In the genomic region with DNA sequence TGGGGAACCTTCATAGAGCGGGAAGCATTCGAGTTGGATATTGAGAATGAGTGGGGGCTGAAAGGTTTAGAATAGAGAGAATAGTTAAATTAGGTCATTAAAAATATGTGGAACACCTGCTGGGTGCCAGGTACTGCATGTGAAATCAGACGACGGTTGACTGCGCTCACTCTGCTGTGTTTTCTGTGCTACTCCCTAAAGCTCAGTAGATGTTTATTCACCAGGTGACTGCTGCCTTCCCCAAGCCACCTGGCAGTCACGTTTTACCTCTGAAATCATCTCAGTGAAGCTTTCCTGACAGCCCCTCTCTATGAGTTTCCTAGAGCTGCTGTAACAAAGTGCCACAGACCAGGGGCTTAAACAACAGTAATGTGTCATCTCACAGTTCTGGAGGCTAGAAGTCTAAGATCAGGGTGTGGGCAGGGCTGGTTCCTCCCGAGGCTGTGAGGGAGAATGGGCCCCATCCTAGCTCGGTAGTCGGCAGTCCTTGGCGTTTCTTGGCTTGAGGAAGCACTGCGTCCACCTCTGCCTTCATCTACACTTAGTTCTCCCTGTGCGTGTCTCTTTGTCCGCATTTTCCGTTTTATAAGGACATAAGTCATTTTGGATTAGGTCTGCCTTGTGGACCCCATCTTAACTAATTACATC, we compare ENCODE assay signal across 13 cellular contexts. TPM values are rescaled to one million over a fixed set of nuclear protein-coding genes. Genes with fewer than 3 reads are reported as not detected.
DNase-seq lines count a peak whose midpoint lies in the region; ATAC-seq, FAIRE-seq and TF ChIP-seq lines count a peak whose summit lies in the region.
"Had no signal": no experiment of that assay in that cellular context is flagged by ENCODE, and none has a peak within 500 bp of the region (broad histone marks: within the 10 kb centered on the region; RNA-seq: fewer than 3 reads in every experiment).

No MANE protein-coding gene starts in this region.

- TF ChIP-seq RAD21 in K562 (CRISPR knock-in tag; conservative IDR thresholded peaks at IDR 0.05 in 1 of 2, IDR thresholded peaks at IDR 0.05 in 1 of 2) = no peak

- H3K27me3 Mint-ChIP-seq in GM23338 (ENCODE audit: insufficient read depth, low read depth, poor library complexity) = peaks cover 2% of the 10 kb centered on the region

- intact Hi-C loops in K562 (cut with micrococcal nuclease) = loop anchor here (5.0 kb wide), 1 partner anchor 77 kb away; a partner anchor contains a TSS

- TF ChIP-seq CTCF in GM23338 (conservative IDR thresholded peaks at IDR 0.05; ENCODE audit: low read depth in 2 of 2) = no peak
- no peak for TF ChIP-seq CTCF in K562 (IDR thresholded peaks at IDR 0.05 in 2 of 3, conservative IDR thresholded peaks at IDR 0.05 in 1 of 3; ENCODE audit: insufficient read depth in 2 of 3, low read depth in 1 of 3, low read length in 3 of 3)

- 73% methylated on average over 14 of the region's 14 CpGs for WGBS in K562 (ENCODE audit: insufficient coverage, low coverage, missing lambda C conversion rate)
- WGBS in small intestine, 3 donors = 43 to 70% (median 56%) methylated on average over 14 of the region's 14 CpGs

- no peaks in the 10 kb centered on the region for H3K9me2 ChIP-seq in GM23338 (ENCODE audit: insufficient read depth)

- peak overlapping the region; percentile 23; the same call in 1 of the 3 replicates for H3K4me3 Mint-ChIP-seq in GM23338

- no TSS peak for BruUV-seq in K562 (replicated peaks; lab: Mats Ljungman, UMichigan)

- H3K79me2 ChIP-seq in GM23338 (replicated peaks; ENCODE audit: insufficient read depth) (peaks cover 99% of the 10 kb centered on the region), K562 (ENCODE audit: control insufficient read depth, insufficient read depth, low read length) (peaks cover 88% of the 10 kb centered on the region)

- no peak; the same call in 2 of the 3 replicates for ATAC-seq in GM23338
- ATAC-seq in K562 = no peak
- ATAC-seq in GM18868 (IDR thresholded peaks at IDR 0.05; ENCODE audit: unreplicated experiment) = no peak
- ATAC-seq in HG02571 (IDR thresholded peaks at IDR 0.05; ENCODE audit: unreplicated experiment) = no peak

- H3K4me2 ChIP-seq in GM23338 (peak overlapping the region; percentile 44), K562 (ENCODE audit: insufficient read depth, low read length) (no peak overlapping the region)
- H3K4me2 ChIP-seq: PC-9 had no signal

- peaks cover 50% of the 10 kb centered on the region for H3K4me1 Mint-ChIP-seq in GM23338

- in situ Hi-C loops in K562 (cut with MboI) = no loop called here
- in situ Hi-C loops in KBM-7 (cut with MboI; ENCODE audit: low pct_unique_long_range_greater_than_20kb, low sequenced_read_pairs) = no loop called here
- in situ Hi-C loops in G401 (cut with HindIII; ENCODE audit: low sequenced_read_pairs) = loop anchor here (5.0 kb wide), 1 partner anchor 53 kb away; no protein-coding TSS in a partner anchor

- POLR2A ChIA-PET in K562 (lab: Yijun Ruan, JAX) = no interaction called here

- no peaks in the 10 kb centered on the region for H3K27me3 ChIP-seq in GM23338 (ENCODE audit: insufficient read depth)
- no peaks in the 10 kb centered on the region for H3K27me3 ChIP-seq in K562 (ENCODE audit: control insufficient read depth in 2 of 2, insufficient read depth in 2 of 2, low read length in 2 of 2)
- H3K27me3 ChIP-seq in small intestine (ENCODE audit: control insufficient read depth in 2 of 2, insufficient read depth in 2 of 2, low read length in 2 of 2) = no peaks in the 10 kb centered on the region

- H3K36me3 ChIP-seq in GM23338 (ENCODE audit: insufficient read depth) (no peaks in the 10 kb centered on the region), K562 (ENCODE audit: control insufficient read depth, insufficient read depth, low read length) (peaks cover 8% of the 10 kb centered on the region; the same call in 2 of the 3 replicates), small intestine (ENCODE audit: control insufficient read depth in 2 of 2, insufficient read depth in 2 of 2, low read length in 2 of 2) (no peaks in the 10 kb centered on the region)

- no peaks in the 10 kb centered on the region for H3K9me3 Mint-ChIP-seq in GM23338

- TF ChIP-seq EP300 in K562 (IDR thresholded peaks at IDR 0.05; ENCODE audit: low read length) = no peak

- H2AFZ ChIP-seq in GM23338 (no peak overlapping the region), K562 (ENCODE audit: low read depth, low read length) (no peak overlapping the region)
- H2AFZ ChIP-seq: PC-9 had no signal

- H3K9me3 ChIP-seq in K562 (replicated peaks; ENCODE audit: control insufficient read depth, insufficient read depth, low read depth, low read length) = no peaks in the 10 kb centered on the region
- no peaks in the 10 kb centered on the region for H3K9me3 ChIP-seq in small intestine (ENCODE audit: control insufficient read depth, low read depth)

- CTCF ChIA-PET in K562 (lab: Yijun Ruan, JAX; ENCODE audit: low intra/inter-chr PET ratio) = no interaction called here

- FAIRE-seq in K562 (lab: Jason Lieb, UNC) = no peak
- no peak for FAIRE-seq in small intestine (lab: Jason Lieb, UNC)
- FAIRE-seq: GM18507, urothelium cell line had no signal

- no peak for TF ChIP-seq POLR2A in K562 (conservative IDR thresholded peaks at IDR 0.05)

- peak overlapping the region; percentile 73; the same call in 1 of the 2 replicates for H3K27ac Mint-ChIP-seq in GM23338

- H3K9ac ChIP-seq in K562 (ENCODE audit: insufficient read depth in 1 of 2, low read depth in 2 of 2, low read length in 2 of 2) = no peak overlapping the region

- H3K27ac ChIP-seq in GM23338 (ENCODE audit: low read depth) (peak overlapping the region; percentile 92; the same call in 1 of the 2 replicates), K562 (ENCODE audit: extremely low read depth, low read depth, low read length) (no peak overlapping the region), small intestine (ENCODE audit: low read depth in 1 of 2, low read length in 1 of 2) (peak overlapping the region; percentile 42 to 52)
- H3K27ac ChIP-seq: PC-9 had no signal

- H3K4me1 ChIP-seq in GM23338 (ENCODE audit: insufficient read depth) (peaks cover 58% of the 10 kb centered on the region), K562 (replicated peaks in 1 of 2; ENCODE audit: control insufficient read depth in 2 of 2, insufficient read depth in 2 of 2, low read length in 2 of 2) (peaks cover 22 to 46% of the 10 kb centered on the region in 2 experiments), small intestine (ENCODE audit: control insufficient read depth in 2 of 2, insufficient read depth in 1 of 2, low read depth in 1 of 2, low read length in 1 of 2) (peaks cover 14 to 21% of the 10 kb centered on the region in 2 donors)

- H3K9me1 ChIP-seq in K562 (ENCODE audit: control insufficient read depth, insufficient read depth, low read length) = peaks cover 6% of the 10 kb centered on the region

- H3K4me3 ChIP-seq in GM23338 = peak overlapping the region; percentile 41; the same call in 1 of the 2 replicates
- no peak overlapping the region for H3K4me3 ChIP-seq in K562
- H3K4me3 ChIP-seq in small intestine (ENCODE audit: low read depth in 1 of 2, low read length in 2 of 2) = peak overlapping the region in 1 of 2 donors; percentile 23
- H3K4me3 ChIP-seq: PC-9 had no signal

- H3K36me3 Mint-ChIP-seq in GM23338 (ENCODE audit: low read depth) = no peaks in the 10 kb centered on the region

- peaks cover 6% of the 10 kb centered on the region for H4K20me1 ChIP-seq in GM23338 (replicated peaks; ENCODE audit: insufficient read depth)
- H4K20me1 ChIP-seq in K562 (replicated peaks; ENCODE audit: control insufficient read depth, insufficient read depth, low read length) = peaks cover 41% of the 10 kb centered on the region

- H3F3A ChIP-seq in GM23338 (replicated peaks; ENCODE audit: low read depth) = 0 out of 2 replicates have a peak, but pooled peaks cover 2% of the 10 kb centered on the region

- DNase-seq in GM23338 (ENCODE audit: low spot score) (no peak), K562 (ENCODE audit: extremely low read depth in 1 of 4, low spot score in 3 of 4) (no peak), kidney tubule cell (ENCODE audit: low spot score) (peak; percentile 25), small intestine (no peak), KBM-7 (no peak), G401 (ENCODE audit: low spot score) (no peak)
- DNase-seq: mammary epithelial cell; PC-9; stimulated activated CD4-positive, alpha-beta T cell treated with anti-CD3 and anti-CD28 coated beads, Interleukin-2, amount 100 ng/mL, for 24 hours had no signal

TF ChIP-seq in GM23338, 12 proteins besides CTCF, POLR2A, EP300 and RAD21 (continues in another document):
- TF ChIP-seq ZNF331 (CRISPR knock-in tag; IDR thresholded peaks at IDR 0.05; ENCODE audit: low read depth) (no peak), EZH2phosphoT487 (IDR thresholded peaks at IDR 0.05; ENCODE audit: unreplicated experiment) (no peak), ZNF114 (CRISPR knock-in tag; IDR thresholded peaks at IDR 0.05) (no peak)

TF ChIP-seq in K562, 482 proteins besides CTCF, POLR2A, EP300 and RAD21:
- TF ChIP-seq SRSF7 (optimal IDR thresholded peaks at IDR 0.05; ENCODE audit: low read depth, low read length) (no peak), XRCC4 (IDR thresholded peaks at IDR 0.05; ENCODE audit: extremely low read depth, insufficient read depth, insufficient read length) (no peak), ZNF274 (IDR thresholded peaks at IDR 0.05; ENCODE audit: borderline replicate concordance, low read depth, low read length) (0 out of 2 replicates have a peak, but pooled peaks have one; percentile 1)

RNA-seq across cellular contexts. Expression of a gene that starts 25.3 kb away (rescaled TPM):
- total RNA-seq in GM23338 (2014; rRNA removed; shearing (Covaris generic)) = 126 and 144 TPM in 2 replicates
- polyA plus RNA-seq in GM23338 (2016; fragmentation: Nextera tagmentation; extraction: Ambion mirVana) (119 and 126 TPM in 2 replicates), K562 (2011; rRNA removed) (72.4 and 77.0 TPM in 2 replicates), K562 (2014; fragmentation: Illumina TruSeq; extraction: Trizol) (99.7 and 110 TPM in 2 replicates), K562 (2014; fragmentation: Nextera tagmentation; extraction: Ambion mirVana) (10 to 100 TPM; 17.5 to 20.7 TPM), K562 (2014; rRNA removed) (87.7 and 121 TPM in 2 replicates), small intestine (100 to 1,000 TPM; 158 to 262 (median 180) TPM)
- total RNA-seq in K562 (2011; cell fraction: chromatin; rRNA removed; ENCODE audit: low replicate concordance) = 289 and 338 TPM in 2 replicates
- 122 and 133 TPM in 2 replicates for total RNA-seq in K562 (2011; cell fraction: nucleolus; rRNA removed)
- total RNA-seq in K562 (2011; cell fraction: nucleoplasm; rRNA removed) = 186 and 236 TPM in 2 replicates
- total RNA-seq in K562 (2014; rRNA removed) (104 and 140 TPM in 2 replicates), K562 (2014; rRNA removed; fragmentation: Illumina TruSeq; extraction: Trizol) (67.1 and 80.8 TPM in 2 replicates), K562 (2015; rRNA removed; fragmentation: Illumina TruSeq; extraction: Trizol) (74.0 and 76.9 TPM in 2 replicates), K562 (2021) (145 and 153 TPM in 2 replicates)
- 85.9 and 111 TPM in 2 replicates for polyA plus RNA-seq in K562 (2011; cell fraction: cytosol; rRNA removed)
- 164 and 189 TPM in 2 replicates for polyA plus RNA-seq in K562 (2011; cell fraction: nucleus; rRNA removed)
- 141 and 159 TPM in 2 replicates for polyA plus RNA-seq in K562 (2012)
- polyA minus RNA-seq in K562 (2011; rRNA and poly(A)+ RNA removed) = 65.9 and 67.4 TPM in 2 replicates
- 46.7 and 62.1 TPM in 2 replicates for polyA minus RNA-seq in K562 (2011; cell fraction: cytosol; rRNA and poly(A)+ RNA removed)
- 57.5 and 58.6 TPM in 2 replicates for polyA minus RNA-seq in K562 (2011; cell fraction: nucleus; rRNA and poly(A)+ RNA removed)
- total RNA-seq in G401 (2014; rRNA removed; shearing (Covaris generic)) = 82.3 and 121 TPM in 2 replicates
